Comparison of ENCODE assay signal across 30 cellular contexts in genomic region chr5:171467107-171467506, GRCh38.
"Had no signal": no experiment of that assay in that cellular context is flagged by ENCODE, and none has a peak within 500 bp of the region (broad histone marks: within the 10 kb centered on the region; RNA-seq: fewer than 3 reads in every experiment).

No MANE protein-coding gene starts in this region.

- H3K27ac ChIP-seq: adrenal gland, ascending aorta, body of pancreas, brain microvascular endothelial cell, breast epithelium, cardiac muscle cell had no signal

- DNase-seq: activated effector memory CD4-positive, alpha-beta T cell treated with anti-CD3 and anti-CD28 coated beads, Interleukin-2, amount 50 U/mL, for 16 hours; activated effector memory CD4-positive, alpha-beta T cell treated with Interleukin-2 at 50 U/mL for 16 hours; activated gamma-delta T cell; activated gamma-delta T cell treated with Interleukin-2 at 50 U/mL for 16 hours; activated naive CD4-positive, alpha-beta T cell; activated naive CD4-positive, alpha-beta T cell treated with anti-CD3 and anti-CD28 coated beads for 36 hours; activated naive CD4-positive, alpha-beta T cell treated with anti-CD3 and anti-CD28 coated beads, Interleukin-2, amount 10 ng/mL, durations not matched to agents 7 days and 5 days; activated naive CD4-positive, alpha-beta T cell treated with anti-CD3 and anti-CD28 coated beads, Interleukin-2, amount 50 U/mL, for 16 hours; activated naive CD4-positive, alpha-beta T cell treated with Interleukin-2 at 50 U/mL for 16 hours; activated naive CD8-positive, alpha-beta T cell treated with anti-CD3 and anti-CD28 coated beads for 36 hours; activated naive CD8-positive, alpha-beta T cell treated with anti-CD3 and anti-CD28 coated beads, Interleukin-2, amount 10 ng/mL, durations not matched to agents 7 days and 5 days; activated naive CD8-positive, alpha-beta T cell treated with anti-CD3 and anti-CD28 coated beads, Interleukin-2, amount 50 U/mL, for 24 hours; activated T-cell treated with anti-CD3 and anti-CD28 coated beads, Interleukin-2, amount 50 U/mL, for 1 hour; activated T-cell treated with anti-CD3 and anti-CD28 coated beads, Interleukin-2, amount 50 U/mL, for 24 hours; activated T-cell treated with anti-CD3 and anti-CD28 coated beads, Interleukin-2, amount 50 U/mL, for 4 hours; activated T-cell treated with anti-CD3 and anti-CD28 coated beads, Interleukin-2, amount 50 U/mL, for 72 hours; adrenal gland; amniotic stem cell; amygdala; anterior cingulate cortex; body of pancreas; brain microvascular endothelial cell; caudate nucleus; central memory CD4-positive, alpha-beta T cell; cerebellar nuclear complex had no signal

- H3K36me3 ChIP-seq: adrenal gland, ascending aorta, brain microvascular endothelial cell, breast epithelium, cardiac muscle cell had no signal

- H3K4me1 ChIP-seq: adrenal gland, ascending aorta, body of pancreas, breast epithelium had no signal

- H3K4me3 ChIP-seq: adrenal gland, ascending aorta, body of pancreas, breast epithelium, cardiac muscle cell had no signal

- H3K27me3 ChIP-seq: adrenal gland, ascending aorta, body of pancreas, breast epithelium, cardiac muscle cell had no signal

- ATAC-seq: activated naive CD4-positive, alpha-beta T cell treated with anti-CD3 and anti-CD28 coated beads, Interleukin-2, amount 50 U/mL, for 72 hours; activated naive CD8-positive, alpha-beta T cell treated with anti-CD3 and anti-CD28 coated beads, Interleukin-2, amount 50 U/mL, for 24 hours; activated T-cell treated with anti-CD3 and anti-CD28 coated beads, Interleukin-2, amount 50 U/mL, for 4 hours; activated T-cell treated with anti-CD3 and anti-CD28 coated beads, Interleukin-2, amount 50 U/mL, for 72 hours; activated T-helper 17 cell treated with anti-CD3 and anti-CD28 coated beads, Interleukin-2, amount 50 U/mL, for 72 hours; body of pancreas had no signal

- H3K9me3 ChIP-seq: adrenal gland, ascending aorta, body of pancreas, breast epithelium had no signal
